Comparison of ENCODE assay signal across 1 cellular context in the genomic region with DNA sequence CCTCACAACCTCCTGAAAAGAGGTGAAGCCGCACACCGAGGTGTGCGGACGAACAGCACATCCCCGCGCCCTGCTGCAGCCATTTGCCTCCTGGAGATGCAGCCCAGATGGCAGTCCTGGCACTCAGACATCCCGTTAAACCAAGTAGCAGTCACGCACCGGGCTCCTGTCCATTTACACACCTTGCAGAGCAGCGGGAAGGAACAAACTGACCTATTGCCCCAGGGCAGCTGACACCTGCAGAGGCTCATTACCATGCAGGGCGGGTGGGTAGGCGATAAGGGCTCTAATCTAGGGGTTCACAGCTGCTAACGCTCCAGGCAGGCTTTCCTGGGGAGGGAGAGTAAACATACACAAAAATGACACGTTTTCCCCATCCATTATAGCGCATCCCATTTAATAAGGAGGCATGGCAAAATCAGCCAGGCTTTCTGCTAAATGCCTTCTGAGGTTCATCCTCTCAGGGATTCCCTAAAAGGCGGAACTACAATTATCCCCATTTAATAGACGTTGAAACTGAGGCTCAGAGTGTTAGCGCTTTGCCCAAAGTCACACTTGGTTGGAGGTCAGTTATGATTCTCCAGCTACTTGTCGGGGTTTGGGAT.
TF ChIP-seq lines count a peak whose summit lies in the region.

No MANE protein-coding gene starts in this region.

TF ChIP-seq in K562, 482 proteins besides CTCF, POLR2A, EP300 and RAD21 (continued from another document and continues in another):
- TF ChIP-seq, protein P1, sequence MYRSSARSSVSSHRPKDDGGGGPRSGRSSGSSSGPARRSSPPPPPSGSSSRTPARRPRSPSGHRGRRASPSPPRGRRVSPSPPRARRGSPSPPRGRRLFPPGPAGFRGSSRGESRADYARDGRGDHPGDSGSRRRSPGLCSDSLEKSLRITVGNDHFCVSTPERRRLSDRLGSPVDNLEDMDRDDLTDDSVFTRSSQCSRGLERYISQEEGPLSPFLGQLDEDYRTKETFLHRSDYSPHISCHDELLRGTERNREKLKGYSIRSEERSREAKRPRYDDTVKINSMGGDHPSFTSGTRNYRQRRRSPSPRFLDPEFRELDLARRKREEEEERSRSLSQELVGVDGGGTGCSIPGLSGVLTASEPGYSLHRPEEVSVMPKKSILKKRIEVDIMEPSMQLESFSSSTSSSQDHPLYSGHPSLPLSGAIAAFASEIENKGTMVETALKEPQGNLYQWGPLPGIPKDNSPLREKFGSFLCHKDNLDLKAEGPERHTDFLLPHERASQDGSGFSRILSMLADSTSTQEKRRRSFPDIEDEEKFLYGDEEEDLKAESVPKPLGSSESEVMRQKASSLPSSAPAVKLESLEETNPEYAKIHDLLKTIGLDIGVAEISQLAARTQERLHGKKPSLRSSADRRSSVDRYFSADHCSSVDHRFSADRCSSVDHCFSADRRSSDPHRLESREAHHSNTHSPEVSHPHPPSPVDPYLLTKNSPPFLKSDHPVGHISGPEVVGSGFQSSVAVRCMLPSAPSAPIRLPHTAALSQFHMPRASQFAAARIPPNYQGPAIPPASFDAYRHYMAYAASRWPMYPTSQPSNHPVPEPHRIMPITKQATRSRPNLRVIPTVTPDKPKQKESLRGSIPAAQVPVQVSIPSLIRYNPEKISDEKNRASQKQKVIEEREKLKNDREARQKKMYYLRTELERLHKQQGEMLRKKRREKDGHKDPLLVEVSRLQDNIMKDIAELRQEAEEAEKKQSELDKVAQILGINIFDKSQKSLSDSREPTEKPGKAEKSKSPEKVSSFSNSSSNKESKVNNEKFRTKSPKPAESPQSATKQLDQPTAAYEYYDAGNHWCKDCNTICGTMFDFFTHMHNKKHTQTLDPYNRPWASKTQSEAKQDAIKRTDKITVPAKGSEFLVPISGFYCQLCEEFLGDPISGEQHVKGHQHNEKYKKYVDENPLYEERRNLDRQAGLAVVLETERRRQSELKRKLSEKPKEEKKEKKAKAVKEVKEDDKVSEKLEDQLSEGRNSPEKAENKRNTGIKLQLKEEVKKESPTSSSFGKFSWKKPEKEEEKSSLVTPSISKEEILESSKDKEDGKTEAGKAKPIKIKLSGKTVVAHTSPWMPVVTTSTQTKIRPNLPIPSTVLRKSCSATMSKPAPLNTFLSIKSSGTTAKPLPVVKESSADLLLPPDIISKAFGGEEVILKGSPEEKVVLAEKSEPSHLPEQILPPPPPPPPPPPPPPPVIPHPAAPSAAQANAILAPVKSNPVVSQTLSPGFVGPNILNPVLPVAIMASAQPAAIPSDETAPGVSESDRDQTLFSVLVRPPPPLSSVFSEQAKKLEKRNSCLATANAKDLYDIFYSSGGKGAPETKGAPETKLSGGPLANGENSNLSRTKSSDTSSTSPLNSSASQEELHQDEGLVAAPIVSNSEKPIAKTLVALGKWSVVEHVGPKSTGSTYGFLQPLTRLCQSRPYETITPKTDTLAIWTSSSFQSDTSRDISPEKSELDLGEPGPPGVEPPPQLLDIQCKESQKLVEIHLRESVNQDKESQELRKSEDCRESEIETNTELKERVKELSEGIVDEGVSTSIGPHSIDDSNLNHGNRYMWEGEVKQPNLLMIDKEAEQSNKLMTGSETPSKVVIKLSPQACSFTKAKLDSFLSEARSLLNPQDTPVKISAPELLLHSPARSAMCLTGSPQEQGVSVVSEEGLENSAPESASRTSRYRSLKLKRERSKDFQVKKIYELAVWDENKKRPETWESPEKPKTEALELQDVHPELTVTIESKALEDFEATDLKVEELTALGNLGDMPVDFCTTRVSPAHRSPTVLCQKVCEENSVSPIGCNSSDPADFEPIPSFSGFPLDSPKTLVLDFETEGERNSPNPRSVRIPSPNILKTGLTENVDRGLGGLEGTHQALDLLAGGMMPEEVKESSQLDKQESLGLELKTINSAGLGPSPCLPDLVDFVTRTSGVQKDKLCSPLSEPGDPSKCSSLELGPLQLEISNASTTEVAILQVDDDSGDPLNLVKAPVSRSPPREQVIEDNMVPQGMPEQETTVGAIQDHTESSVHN (IDR thresholded peaks at IDR 0.05; ENCODE audit: borderline replicate concordance in 1 of 2, low read depth in 1 of 2) = peak in 1 of 2 experiments; percentile 77; a peak in 2 of 4 replicates
- TF ChIP-seq NFRKB (IDR thresholded peaks at IDR 0.05; ENCODE audit: low read depth) (no peak), HDAC2 (IDR thresholded peaks at IDR 0.05) (peak; percentile 100), KLF16 (IDR thresholded peaks at IDR 0.05) (peak; percentile 97), KLF1 (tag; IDR thresholded peaks at IDR 0.05) (0 out of 2 replicates have a peak, but pooled peaks have one; percentile 22), SAP30 (IDR thresholded peaks at IDR 0.05; ENCODE audit: borderline replicate concordance, insufficient read depth, low read depth, low read length, poor library complexity, severe bottlenecking) (peak; percentile 74), IFI16 (CRISPR knock-in tag; IDR thresholded peaks at IDR 0.05) (no peak), GATAD2B (IDR thresholded peaks at IDR 0.05; ENCODE audit: borderline replicate concordance) (peak; percentile 69; the same call in 1 of the 2 replicates), SRF (CRISPR knock-in tag; IDR thresholded peaks at IDR 0.05) (peak in 1 of 2 experiments; percentile 54; a peak in 1 of 4 replicates), ELF1 (tag; IDR thresholded peaks at IDR 0.05) (no peak), BRD4 (IDR thresholded peaks at IDR 0.05) (peak; percentile 63; the same call in 1 of the 2 replicates), FOSL1 (tag; conservative IDR thresholded peaks at IDR 0.05) (peak; percentile 38; the same call in 1 of the 2 replicates), MTF1 (CRISPR knock-in tag; IDR thresholded peaks at IDR 0.05; ENCODE audit: borderline replicate concordance) (no peak), JUND (IDR thresholded peaks at IDR 0.05; ENCODE audit: borderline replicate concordance, low read depth, low read length) (peak; percentile 42; the same call in 1 of the 2 replicates), JUND (tag; IDR thresholded peaks at IDR 0.05; ENCODE audit: borderline replicate concordance, low read depth, low read length) (peak; percentile 39; the same call in 2 of the 3 replicates), CHD4 (IDR thresholded peaks at IDR 0.05; ENCODE audit: insufficient read depth, insufficient replicate concordance, low read depth, low read length, poor library complexity, severe bottlenecking) (peak; percentile 100), ZNF717 (CRISPR knock-in tag; IDR thresholded peaks at IDR 0.05) (0 out of 2 replicates have a peak, but pooled peaks have one; percentile 67), DMBX1 (CRISPR knock-in tag; IDR thresholded peaks at IDR 0.05; ENCODE audit: borderline replicate concordance) (peak; percentile 57; the same call in 1 of the 2 replicates), ZNF197 (CRISPR knock-in tag; IDR thresholded peaks at IDR 0.05; ENCODE audit: low read depth) (0 out of 2 replicates have a peak, but pooled peaks have one; percentile 36), ZEB2 (IDR thresholded peaks at IDR 0.05) (peak; percentile 90), CXXC5 (CRISPR knock-in tag; IDR thresholded peaks at IDR 0.05) (peak; percentile 83), TAF1 (IDR thresholded peaks at IDR 0.05; ENCODE audit: control insufficient read depth, extremely low read depth, insufficient read depth, low read length, severe bottlenecking) (peak; percentile 37), ZNF175 (CRISPR knock-in tag; IDR thresholded peaks at IDR 0.05; ENCODE audit: low read depth) (peak; percentile 88), PHB2 (IDR thresholded peaks at IDR 0.05; ENCODE audit: low read depth) (peak; percentile 38; the same call in 1 of the 2 replicates), FOS (IDR thresholded peaks at IDR 0.05; ENCODE audit: extremely low read depth, insufficient read length) (no peak), FOXA3 (CRISPR knock-in tag; conservative IDR thresholded peaks at IDR 0.05 in 1 of 2, IDR thresholded peaks at IDR 0.05 in 1 of 2) (peak; percentile 73 to 74; a peak in 3 of 4 replicates), BCOR (IDR thresholded peaks at IDR 0.05) (peak; percentile 100), SOX6 (IDR thresholded peaks at IDR 0.05) (peak; percentile 80)
- TF ChIP-seq, protein P2, sequence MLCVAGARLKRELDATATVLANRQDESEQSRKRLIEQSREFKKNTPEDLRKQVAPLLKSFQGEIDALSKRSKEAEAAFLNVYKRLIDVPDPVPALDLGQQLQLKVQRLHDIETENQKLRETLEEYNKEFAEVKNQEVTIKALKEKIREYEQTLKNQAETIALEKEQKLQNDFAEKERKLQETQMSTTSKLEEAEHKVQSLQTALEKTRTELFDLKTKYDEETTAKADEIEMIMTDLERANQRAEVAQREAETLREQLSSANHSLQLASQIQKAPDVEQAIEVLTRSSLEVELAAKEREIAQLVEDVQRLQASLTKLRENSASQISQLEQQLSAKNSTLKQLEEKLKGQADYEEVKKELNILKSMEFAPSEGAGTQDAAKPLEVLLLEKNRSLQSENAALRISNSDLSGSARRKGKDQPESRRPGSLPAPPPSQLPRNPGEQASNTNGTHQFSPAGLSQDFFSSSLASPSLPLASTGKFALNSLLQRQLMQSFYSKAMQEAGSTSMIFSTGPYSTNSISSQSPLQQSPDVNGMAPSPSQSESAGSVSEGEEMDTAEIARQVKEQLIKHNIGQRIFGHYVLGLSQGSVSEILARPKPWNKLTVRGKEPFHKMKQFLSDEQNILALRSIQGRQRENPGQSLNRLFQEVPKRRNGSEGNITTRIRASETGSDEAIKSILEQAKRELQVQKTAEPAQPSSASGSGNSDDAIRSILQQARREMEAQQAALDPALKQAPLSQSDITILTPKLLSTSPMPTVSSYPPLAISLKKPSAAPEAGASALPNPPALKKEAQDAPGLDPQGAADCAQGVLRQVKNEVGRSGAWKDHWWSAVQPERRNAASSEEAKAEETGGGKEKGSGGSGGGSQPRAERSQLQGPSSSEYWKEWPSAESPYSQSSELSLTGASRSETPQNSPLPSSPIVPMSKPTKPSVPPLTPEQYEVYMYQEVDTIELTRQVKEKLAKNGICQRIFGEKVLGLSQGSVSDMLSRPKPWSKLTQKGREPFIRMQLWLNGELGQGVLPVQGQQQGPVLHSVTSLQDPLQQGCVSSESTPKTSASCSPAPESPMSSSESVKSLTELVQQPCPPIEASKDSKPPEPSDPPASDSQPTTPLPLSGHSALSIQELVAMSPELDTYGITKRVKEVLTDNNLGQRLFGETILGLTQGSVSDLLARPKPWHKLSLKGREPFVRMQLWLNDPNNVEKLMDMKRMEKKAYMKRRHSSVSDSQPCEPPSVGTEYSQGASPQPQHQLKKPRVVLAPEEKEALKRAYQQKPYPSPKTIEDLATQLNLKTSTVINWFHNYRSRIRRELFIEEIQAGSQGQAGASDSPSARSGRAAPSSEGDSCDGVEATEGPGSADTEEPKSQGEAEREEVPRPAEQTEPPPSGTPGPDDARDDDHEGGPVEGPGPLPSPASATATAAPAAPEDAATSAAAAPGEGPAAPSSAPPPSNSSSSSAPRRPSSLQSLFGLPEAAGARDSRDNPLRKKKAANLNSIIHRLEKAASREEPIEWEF (CRISPR knock-in tag; IDR thresholded peaks at IDR 0.05) = peak; percentile 71; the same call in 1 of the 2 replicates
- TF ChIP-seq, protein P3, sequence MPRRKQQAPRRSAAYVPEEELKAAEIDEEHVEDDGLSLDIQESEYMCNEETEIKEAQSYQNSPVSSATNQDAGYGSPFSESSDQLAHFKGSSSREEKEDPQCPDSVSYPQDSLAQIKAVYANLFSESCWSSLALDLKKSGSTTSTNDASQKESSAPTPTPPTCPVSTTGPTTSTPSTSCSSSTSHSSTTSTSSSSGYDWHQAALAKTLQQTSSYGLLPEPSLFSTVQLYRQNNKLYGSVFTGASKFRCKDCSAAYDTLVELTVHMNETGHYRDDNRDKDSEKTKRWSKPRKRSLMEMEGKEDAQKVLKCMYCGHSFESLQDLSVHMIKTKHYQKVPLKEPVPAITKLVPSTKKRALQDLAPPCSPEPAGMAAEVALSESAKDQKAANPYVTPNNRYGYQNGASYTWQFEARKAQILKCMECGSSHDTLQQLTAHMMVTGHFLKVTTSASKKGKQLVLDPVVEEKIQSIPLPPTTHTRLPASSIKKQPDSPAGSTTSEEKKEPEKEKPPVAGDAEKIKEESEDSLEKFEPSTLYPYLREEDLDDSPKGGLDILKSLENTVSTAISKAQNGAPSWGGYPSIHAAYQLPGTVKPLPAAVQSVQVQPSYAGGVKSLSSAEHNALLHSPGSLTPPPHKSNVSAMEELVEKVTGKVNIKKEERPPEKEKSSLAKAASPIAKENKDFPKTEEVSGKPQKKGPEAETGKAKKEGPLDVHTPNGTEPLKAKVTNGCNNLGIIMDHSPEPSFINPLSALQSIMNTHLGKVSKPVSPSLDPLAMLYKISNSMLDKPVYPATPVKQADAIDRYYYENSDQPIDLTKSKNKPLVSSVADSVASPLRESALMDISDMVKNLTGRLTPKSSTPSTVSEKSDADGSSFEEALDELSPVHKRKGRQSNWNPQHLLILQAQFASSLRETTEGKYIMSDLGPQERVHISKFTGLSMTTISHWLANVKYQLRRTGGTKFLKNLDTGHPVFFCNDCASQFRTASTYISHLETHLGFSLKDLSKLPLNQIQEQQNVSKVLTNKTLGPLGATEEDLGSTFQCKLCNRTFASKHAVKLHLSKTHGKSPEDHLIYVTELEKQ (CRISPR knock-in tag; IDR thresholded peaks at IDR 0.05) = no peak
- TF ChIP-seq, protein P4, sequence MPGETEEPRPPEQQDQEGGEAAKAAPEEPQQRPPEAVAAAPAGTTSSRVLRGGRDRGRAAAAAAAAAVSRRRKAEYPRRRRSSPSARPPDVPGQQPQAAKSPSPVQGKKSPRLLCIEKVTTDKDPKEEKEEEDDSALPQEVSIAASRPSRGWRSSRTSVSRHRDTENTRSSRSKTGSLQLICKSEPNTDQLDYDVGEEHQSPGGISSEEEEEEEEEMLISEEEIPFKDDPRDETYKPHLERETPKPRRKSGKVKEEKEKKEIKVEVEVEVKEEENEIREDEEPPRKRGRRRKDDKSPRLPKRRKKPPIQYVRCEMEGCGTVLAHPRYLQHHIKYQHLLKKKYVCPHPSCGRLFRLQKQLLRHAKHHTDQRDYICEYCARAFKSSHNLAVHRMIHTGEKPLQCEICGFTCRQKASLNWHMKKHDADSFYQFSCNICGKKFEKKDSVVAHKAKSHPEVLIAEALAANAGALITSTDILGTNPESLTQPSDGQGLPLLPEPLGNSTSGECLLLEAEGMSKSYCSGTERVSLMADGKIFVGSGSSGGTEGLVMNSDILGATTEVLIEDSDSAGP (CRISPR knock-in tag; IDR thresholded peaks at IDR 0.05) = no peak
- TF ChIP-seq, protein P5, sequence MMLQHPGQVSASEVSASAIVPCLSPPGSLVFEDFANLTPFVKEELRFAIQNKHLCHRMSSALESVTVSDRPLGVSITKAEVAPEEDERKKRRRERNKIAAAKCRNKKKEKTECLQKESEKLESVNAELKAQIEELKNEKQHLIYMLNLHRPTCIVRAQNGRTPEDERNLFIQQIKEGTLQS (IDR thresholded peaks at IDR 0.05) = peak; percentile 13; the same call in 1 of the 2 replicates
- TF ChIP-seq, protein P5 (CRISPR knock-in tag; conservative IDR thresholded peaks at IDR 0.05) = peak; percentile 68
- TF ChIP-seq, protein P6, sequence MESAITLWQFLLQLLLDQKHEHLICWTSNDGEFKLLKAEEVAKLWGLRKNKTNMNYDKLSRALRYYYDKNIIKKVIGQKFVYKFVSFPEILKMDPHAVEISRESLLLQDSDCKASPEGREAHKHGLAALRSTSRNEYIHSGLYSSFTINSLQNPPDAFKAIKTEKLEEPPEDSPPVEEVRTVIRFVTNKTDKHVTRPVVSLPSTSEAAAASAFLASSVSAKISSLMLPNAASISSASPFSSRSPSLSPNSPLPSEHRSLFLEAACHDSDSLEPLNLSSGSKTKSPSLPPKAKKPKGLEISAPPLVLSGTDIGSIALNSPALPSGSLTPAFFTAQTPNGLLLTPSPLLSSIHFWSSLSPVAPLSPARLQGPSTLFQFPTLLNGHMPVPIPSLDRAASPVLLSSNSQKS (CRISPR knock-in tag; IDR thresholded peaks at IDR 0.05) = no peak
- TF ChIP-seq, protein P7, sequence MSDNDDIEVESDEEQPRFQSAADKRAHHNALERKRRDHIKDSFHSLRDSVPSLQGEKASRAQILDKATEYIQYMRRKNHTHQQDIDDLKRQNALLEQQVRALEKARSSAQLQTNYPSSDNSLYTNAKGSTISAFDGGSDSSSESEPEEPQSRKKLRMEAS (CRISPR knock-in tag; IDR thresholded peaks at IDR 0.05) = peak; percentile 34; the same call in 1 of the 2 replicates
